27 cellular contexts compared by ENCODE assay signal in the genomic region with DNA sequence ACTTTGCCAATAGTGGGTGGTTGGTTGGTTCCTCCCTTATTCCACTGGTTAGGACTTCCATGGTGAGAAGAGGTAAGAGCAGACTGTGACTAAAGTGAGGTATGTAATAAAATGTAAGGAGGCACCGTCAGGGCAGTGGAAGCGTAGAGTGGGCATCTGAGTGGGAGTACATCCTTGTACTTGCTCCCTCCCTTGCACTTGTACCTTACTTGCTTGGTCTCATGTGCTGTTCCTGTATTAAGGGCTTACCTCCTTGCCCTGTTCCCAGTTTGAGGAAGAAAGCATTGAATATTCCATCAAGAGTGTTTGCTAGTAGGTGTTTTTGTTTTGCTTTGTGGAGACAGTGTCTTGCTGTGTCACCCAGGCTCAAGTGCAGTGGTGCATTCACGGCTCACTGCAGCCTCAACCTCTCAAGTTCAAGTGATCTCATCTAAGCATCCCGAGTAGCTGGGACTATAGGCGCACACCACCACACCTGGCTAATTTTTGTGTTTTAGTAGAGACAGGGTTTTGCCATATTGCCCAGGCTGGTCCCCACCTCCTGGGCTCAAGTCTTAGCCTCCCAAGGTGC. TPM values are rescaled to one million over a fixed set of nuclear protein-coding genes. Genes with fewer than 3 reads are reported as not detected.
A peak's percentile ranks its signal among the peaks of the same experiment; 100 is the strongest.
DNase-seq lines count a peak whose midpoint lies in the region; ATAC-seq and TF ChIP-seq lines count a peak whose summit lies in the region.
"Had no signal": no experiment of that assay in that cellular context is flagged by ENCODE, and none has a peak within 500 bp of the region (broad histone marks: within the 10 kb centered on the region; RNA-seq: fewer than 3 reads in every experiment).

No MANE protein-coding gene starts in this region.

- peaks cover under 1 to 15% of the 10 kb centered on the region in 2 donors for H3K36me3 Mint-ChIP-seq in naive B cell

- intact Hi-C loops in OCI-LY7 (cut with micrococcal nuclease; ENCODE audit: unreplicated experiment): no loop called here

- H3K4me2 ChIP-seq in OCI-LY7 (ENCODE audit: low read length): no peak overlapping the region

- H3K4me1 ChIP-seq in OCI-LY7 (ENCODE audit: insufficient read depth, low read length, poor library complexity, severe bottlenecking): no peaks in the 10 kb centered on the region
- H3K4me1 ChIP-seq: breast epithelium, heart right ventricle, Peyer's patch had no signal

- BruUV-seq in OCI-LY7 (replicated peaks; lab: Mats Ljungman, UMichigan): no TSS peak

- peaks cover 0 to 6% (median 0%) of the 10 kb centered on the region in 3 donors for H3K4me1 Mint-ChIP-seq in naive B cell
- H3K4me1 Mint-ChIP-seq: memory B cell had no signal

- ATAC-seq in naive B cell (ENCODE audit: low read depth in 2 of 2): no peak
- no peak for ATAC-seq in HG03097 (IDR thresholded peaks at IDR 0.05; ENCODE audit: low FRiP score, unreplicated experiment)
- ATAC-seq: HCT116, heart right ventricle, left cardiac atrium had no signal

- H4K20me1 ChIP-seq in OCI-LY7 (ENCODE audit: insufficient read depth, low read length): no peaks in the 10 kb centered on the region

- peaks cover 51% of the 10 kb centered on the region for H3K36me3 ChIP-seq in OCI-LY7 (ENCODE audit: insufficient read depth, low read length)
- H3K36me3 ChIP-seq: breast epithelium had no signal

- peaks cover 0 to 13% (median 4%) of the 10 kb centered on the region in 7 donors for H3K9me3 Mint-ChIP-seq in naive B cell

- no peaks in the 10 kb centered on the region for H3K9me3 ChIP-seq in OCI-LY7 (ENCODE audit: low read length)

- H3K4me3 Mint-ChIP-seq in naive B cell: no peak overlapping the region
- H3K4me3 Mint-ChIP-seq: CD4-positive, CD25-positive, alpha-beta regulatory T cell; memory B cell had no signal

- TF ChIP-seq CTCF in OCI-LY7 (conservative IDR thresholded peaks at IDR 0.05; ENCODE audit: low read length): no peak

- in situ Hi-C loops in Caki2 (cut with HindIII; ENCODE audit: low pct_unique_long_range_greater_than_20kb, low sequenced_read_pairs): no loop called here

- DNase-seq in Caki2 (ENCODE audit: low read depth): peak; percentile 54
- peak; percentile 63 for DNase-seq in DMS79 treated with DMSO at 0.1 percent for 48 hours (lab: John Stamatoyannopoulos, UW)
- peak; percentile 48 for DNase-seq in NCI-H345 (lab: John Stamatoyannopoulos, UW)
- no peak for DNase-seq in naive B cell
- DNase-seq in OCI-LY7 (ENCODE audit: low spot score): no peak
- DNase-seq in activated CD4-positive, alpha-beta T cell treated with anti-CD3 and anti-CD28 coated beads, Interleukin-2, amount 50 U/mL, for 4 hours: no peak
- DNase-seq: activated naive CD4-positive, alpha-beta T cell treated with Interleukin-2 at 50 U/mL for 16 hours; activated T-cell treated with anti-CD3 and anti-CD28 coated beads, Interleukin-2, amount 50 U/mL, for 48 hours; amniotic stem cell; CD4-positive, CD25-positive, alpha-beta regulatory T cell; effector CD8-positive, alpha-beta T cell; erythroblast; heart right ventricle; IMR-90; left cardiac atrium; NCI-H1105; NCI-H2029 treated with DMSO at 0.1 percent for 48 hours; NCI-H524; occipital lobe; Peyer's patch; SIG-M5; small intestine; stimulated activated CD4-positive, alpha-beta T cell treated with anti-CD3 and anti-CD28 coated beads, Interleukin-2, amount 100 ng/mL, for 24 hours had no signal

- no peaks in the 10 kb centered on the region for H3K9me2 ChIP-seq in OCI-LY7 (ENCODE audit: insufficient read depth, low read length)

- H3K27ac Mint-ChIP-seq in naive B cell: peak overlapping the region in 4 of 6 donors; percentile 37 to 84 (median 57)
- H3K27ac Mint-ChIP-seq: memory B cell had no signal

- H3K27me3 Mint-ChIP-seq in naive B cell: peaks cover 0 to under 1% (median 0%) of the 10 kb centered on the region in 3 donors
- H3K27me3 Mint-ChIP-seq: CD4-positive, CD25-positive, alpha-beta regulatory T cell; memory B cell had no signal

- H3K79me2 ChIP-seq in OCI-LY7 (ENCODE audit: insufficient read depth, low read depth, low read length): no peaks in the 10 kb centered on the region

- no peak overlapping the region for H3K27ac ChIP-seq in OCI-LY7 (ENCODE audit: low read depth, low read length, poor library complexity, severe bottlenecking)
- H3K27ac ChIP-seq: breast epithelium, heart right ventricle, Peyer's patch had no signal

- H3K4me3 ChIP-seq in OCI-LY7 (ENCODE audit: low read depth, low read length, poor library complexity, severe bottlenecking): no peak overlapping the region
- H3K4me3 ChIP-seq: breast epithelium, heart right ventricle, Peyer's patch had no signal

- no peak overlapping the region for H2AFZ ChIP-seq in OCI-LY7 (ENCODE audit: low read length)

- CTCF ChIA-PET in OCI-LY7 (lab: Charles Lee; ENCODE audit: unreplicated experiment): no interaction called here

- POLR2A ChIA-PET in OCI-LY7 (lab: Charles Lee): no interaction called here

RNA-seq across cellular contexts. Expression of a gene that starts 25.5 kb away (rescaled TPM):
- 33.7 and 38.2 TPM in 2 replicates for total RNA-seq in Caki2 (2014; rRNA removed; shearing (Covaris generic); ENCODE audit: low replicate concordance)
- 10 to 100 TPM; 51.3 to 87.5 (median 66.3) TPM for polyA plus RNA-seq in naive B cell (ENCODE audit: low read depth in 6 of 6)
- 64.2 and 74.3 TPM in 2 replicates for total RNA-seq in OCI-LY7 (2014; rRNA removed; shearing (Covaris generic))
- 76.9 and 90.0 TPM in 2 replicates for total RNA-seq in OCI-LY7 (2022)

RNA-seq across cellular contexts. Expression of a gene that starts 58.4 kb away (rescaled TPM):
- 14.7 and 40.3 TPM in 2 replicates for total RNA-seq in Caki2 (2014; rRNA removed; shearing (Covaris generic); ENCODE audit: low replicate concordance)
- 100 to 1,000 TPM in 4 of 6 donors, 10 to 100 TPM in 2; 90.8 to 109 (median 101) TPM for polyA plus RNA-seq in naive B cell (ENCODE audit: low read depth in 6 of 6)
- total RNA-seq in OCI-LY7 (2014; rRNA removed; shearing (Covaris generic)): 29.7 and 56.8 TPM in 2 replicates
- total RNA-seq in OCI-LY7 (2022): 63.4 and 71.0 TPM in 2 replicates

Comparison
In these comparisons a context has a peak if more than half of its experiments do, and no peak if none do; other contexts are left out.
1. DNase-seq: peak in Caki2 (single experiment), DMS79 treated with DMSO at 0.1 percent for 48 hours (single experiment) and NCI-H345 (single experiment); none in naive B cell (single experiment), OCI-LY7 (single experiment) and activated CD4-positive, alpha-beta T cell treated with anti-CD3 and anti-CD28 coated beads, Interleukin-2, amount 50 U/mL, for 4 hours (0 of 2).